In the genomic region with DNA sequence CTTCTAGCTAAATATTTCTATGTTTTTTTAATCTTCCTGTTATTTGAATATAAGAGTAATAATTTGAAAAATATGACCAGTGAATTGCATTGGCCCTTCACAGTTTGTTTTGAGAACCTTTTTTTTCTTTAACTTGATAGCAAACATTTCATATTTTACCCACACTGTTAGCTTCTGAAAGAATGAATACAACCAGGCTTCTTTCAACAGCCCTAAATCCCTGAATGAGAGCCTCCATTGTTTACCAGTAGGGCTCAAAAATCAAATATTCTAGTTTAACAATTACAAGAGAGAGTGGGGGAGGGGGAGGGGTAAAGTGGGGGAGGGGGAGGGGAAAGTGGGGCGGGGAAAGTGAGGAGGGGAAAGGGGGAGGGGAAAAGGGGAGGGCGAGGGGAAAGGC, we compare ENCODE assay signal across 1 cellular context.
TF ChIP-seq lines count a peak whose summit lies in the region.

No MANE protein-coding gene starts in this region.

TF ChIP-seq in SK-N-SH, 30 proteins besides CTCF, POLR2A, EP300 and RAD21 (continued from another document):
- TF ChIP-seq, protein P1, sequence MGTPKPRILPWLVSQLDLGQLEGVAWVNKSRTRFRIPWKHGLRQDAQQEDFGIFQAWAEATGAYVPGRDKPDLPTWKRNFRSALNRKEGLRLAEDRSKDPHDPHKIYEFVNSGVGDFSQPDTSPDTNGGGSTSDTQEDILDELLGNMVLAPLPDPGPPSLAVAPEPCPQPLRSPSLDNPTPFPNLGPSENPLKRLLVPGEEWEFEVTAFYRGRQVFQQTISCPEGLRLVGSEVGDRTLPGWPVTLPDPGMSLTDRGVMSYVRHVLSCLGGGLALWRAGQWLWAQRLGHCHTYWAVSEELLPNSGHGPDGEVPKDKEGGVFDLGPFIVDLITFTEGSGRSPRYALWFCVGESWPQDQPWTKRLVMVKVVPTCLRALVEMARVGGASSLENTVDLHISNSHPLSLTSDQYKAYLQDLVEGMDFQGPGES (IDR thresholded peaks at IDR 0.05; ENCODE audit: low read depth, low read length): no peak
- no peak for TF ChIP-seq RXRA (IDR thresholded peaks at IDR 0.05; ENCODE audit: borderline replicate concordance, low read depth)
- TF ChIP-seq TEAD4 (IDR thresholded peaks at IDR 0.05; ENCODE audit: borderline replicate concordance, insufficient read depth): no peak
- TF ChIP-seq NRF1 (IDR thresholded peaks at IDR 0.05; ENCODE audit: low read depth, low read length): no peak
- TF ChIP-seq, protein P2, sequence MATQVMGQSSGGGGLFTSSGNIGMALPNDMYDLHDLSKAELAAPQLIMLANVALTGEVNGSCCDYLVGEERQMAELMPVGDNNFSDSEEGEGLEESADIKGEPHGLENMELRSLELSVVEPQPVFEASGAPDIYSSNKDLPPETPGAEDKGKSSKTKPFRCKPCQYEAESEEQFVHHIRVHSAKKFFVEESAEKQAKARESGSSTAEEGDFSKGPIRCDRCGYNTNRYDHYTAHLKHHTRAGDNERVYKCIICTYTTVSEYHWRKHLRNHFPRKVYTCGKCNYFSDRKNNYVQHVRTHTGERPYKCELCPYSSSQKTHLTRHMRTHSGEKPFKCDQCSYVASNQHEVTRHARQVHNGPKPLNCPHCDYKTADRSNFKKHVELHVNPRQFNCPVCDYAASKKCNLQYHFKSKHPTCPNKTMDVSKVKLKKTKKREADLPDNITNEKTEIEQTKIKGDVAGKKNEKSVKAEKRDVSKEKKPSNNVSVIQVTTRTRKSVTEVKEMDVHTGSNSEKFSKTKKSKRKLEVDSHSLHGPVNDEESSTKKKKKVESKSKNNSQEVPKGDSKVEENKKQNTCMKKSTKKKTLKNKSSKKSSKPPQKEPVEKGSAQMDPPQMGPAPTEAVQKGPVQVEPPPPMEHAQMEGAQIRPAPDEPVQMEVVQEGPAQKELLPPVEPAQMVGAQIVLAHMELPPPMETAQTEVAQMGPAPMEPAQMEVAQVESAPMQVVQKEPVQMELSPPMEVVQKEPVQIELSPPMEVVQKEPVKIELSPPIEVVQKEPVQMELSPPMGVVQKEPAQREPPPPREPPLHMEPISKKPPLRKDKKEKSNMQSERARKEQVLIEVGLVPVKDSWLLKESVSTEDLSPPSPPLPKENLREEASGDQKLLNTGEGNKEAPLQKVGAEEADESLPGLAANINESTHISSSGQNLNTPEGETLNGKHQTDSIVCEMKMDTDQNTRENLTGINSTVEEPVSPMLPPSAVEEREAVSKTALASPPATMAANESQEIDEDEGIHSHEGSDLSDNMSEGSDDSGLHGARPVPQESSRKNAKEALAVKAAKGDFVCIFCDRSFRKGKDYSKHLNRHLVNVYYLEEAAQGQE (IDR thresholded peaks at IDR 0.05; ENCODE audit: low read depth, low read length): no peak
- TF ChIP-seq GATA2 (CRISPR knock-in tag; IDR thresholded peaks at IDR 0.05): no peak
